ENCODE assay signal across 21 cellular contexts in genomic region chr4:82848706-82849105, GRCh38. TPM values are rescaled to one million over a fixed set of nuclear protein-coding genes. Genes with fewer than 3 reads are reported as not detected.
DNase-seq lines count a peak whose midpoint lies in the region; ATAC-seq, FAIRE-seq and TF ChIP-seq lines count a peak whose summit lies in the region.
"Had no signal": no experiment of that assay in that cellular context is flagged by ENCODE, and none has a peak within 500 bp of the region (broad histone marks: within the 10 kb centered on the region; RNA-seq: fewer than 3 reads in every experiment).

No MANE protein-coding gene starts in this region.

- DNase-seq in MCF 10A (ENCODE audit: unreplicated experiment) = no peak
- DNase-seq in breast epithelium (ENCODE audit: low spot score in 2 of 2) = no peak
- no peak for DNase-seq in RWPE2 (ENCODE audit: low spot score)
- peak; percentile 74 for DNase-seq in epithelial cell of esophagus (ENCODE audit: low read depth)
- DNase-seq in keratinocyte (ENCODE audit: low read depth, low spot score) = peak; percentile 28
- no peak for DNase-seq in activated CD4-positive, alpha-beta T cell treated with anti-CD3 and anti-CD28 coated beads for 4 hours
- no peak for DNase-seq in activated T-cell treated with anti-CD3 and anti-CD28 coated beads for 4 hours
- DNase-seq: 8988T; CD4-positive, alpha-beta memory T cell; DMS153; DMS79; GDM1; GOT3; H7; HFFc6 had no signal

- ATAC-seq in RWPE2 (ENCODE audit: low read depth) (peak; percentile 73), HG02571 (IDR thresholded peaks at IDR 0.05; ENCODE audit: unreplicated experiment) (no peak)
- ATAC-seq: HCT116 had no signal

- H3K9me3 ChIP-seq in breast epithelium (no peaks in the 10 kb centered on the region), RWPE2 (ENCODE audit: severe bottlenecking) (no peaks in the 10 kb centered on the region), keratinocyte (ENCODE audit: control insufficient read depth, low read depth, low read length) (no peaks in the 10 kb centered on the region)
- H3K9me3 ChIP-seq: BLaER1 had no signal

- H3K4me1 Mint-ChIP-seq in MCF 10A (ENCODE audit: insufficient read depth, unreplicated experiment) = peaks cover 13% of the 10 kb centered on the region
- H3K4me1 Mint-ChIP-seq: CD14-positive monocyte had no signal

- H3K4me3 Mint-ChIP-seq in MCF 10A (ENCODE audit: unreplicated experiment) = no peak overlapping the region
- H3K4me3 Mint-ChIP-seq: CD14-positive monocyte; CD4-positive, alpha-beta memory T cell; HFFc6 had no signal

- dilution Hi-C loops in keratinocyte (cut with MboI; ENCODE audit: extremely low pct_ligation_motif_present, low sequenced_read_pairs) = no loop called here

- H3K27ac Mint-ChIP-seq in MCF 10A (ENCODE audit: low read depth, unreplicated experiment) = peak overlapping the region; percentile 16
- H3K27ac Mint-ChIP-seq: HFFc6 had no signal

- H3K36me3 ChIP-seq in breast epithelium (peaks cover 16% of the 10 kb centered on the region), RWPE2 (ENCODE audit: low read depth) (peaks cover 97% of the 10 kb centered on the region), keratinocyte (ENCODE audit: control insufficient read depth in 2 of 2, extremely low read depth in 1 of 2, insufficient read depth in 2 of 2, low read length in 2 of 2) (peaks cover 39 to 45% of the 10 kb centered on the region in 2 experiments)

- peaks cover 99% of the 10 kb centered on the region for H3K36me3 Mint-ChIP-seq in MCF 10A (ENCODE audit: insufficient read depth, unreplicated experiment)

- BruUV-seq in MCF 10A (replicated peaks; lab: Mats Ljungman, UMichigan) = no TSS peak

- POLR2A ChIA-PET in MCF 10A (lab: Yijun Ruan, JAX) = interaction anchor here (0.8 to 1.0 kb wide), 2 partner anchors 37 to 186 kb away, joined by 4 read pairs; partner anchors contain the start of gene COPS4

- H3K4me3 ChIP-seq in breast epithelium = no peak overlapping the region
- H3K4me3 ChIP-seq in RWPE2 (ENCODE audit: severe bottlenecking) = no peak overlapping the region
- no peak overlapping the region for H3K4me3 ChIP-seq in epithelial cell of esophagus (ENCODE audit: low read length)
- H3K4me3 ChIP-seq in keratinocyte (ENCODE audit: control insufficient read depth in 2 of 3, extremely low read depth in 1 of 3, insufficient read depth in 2 of 3, low read depth in 1 of 3, low read length in 3 of 3) = no peak overlapping the region
- H3K4me3 ChIP-seq: BLaER1 had no signal

- peaks cover 2% of the 10 kb centered on the region for H3K9me1 ChIP-seq in keratinocyte (ENCODE audit: control insufficient read depth, extremely low read depth, insufficient read depth, low read length)

- H3K27ac ChIP-seq in breast epithelium (no peak overlapping the region), RWPE2 (ENCODE audit: poor library complexity, severe bottlenecking) (peak overlapping the region; percentile 27), keratinocyte (ENCODE audit: control insufficient read depth, insufficient read depth, low read length) (peak overlapping the region; percentile 57)
- H3K27ac ChIP-seq: BLaER1 had no signal

- H3K4me2 ChIP-seq in keratinocyte (ENCODE audit: control insufficient read depth, extremely low read depth, insufficient read depth, low read depth, low read length) = peak overlapping the region; percentile 49
- H3K4me2 ChIP-seq: BLaER1 had no signal

- no peaks in the 10 kb centered on the region for H3K27me3 ChIP-seq in breast epithelium
- no peaks in the 10 kb centered on the region for H3K27me3 ChIP-seq in RWPE2 (ENCODE audit: insufficient read depth, poor library complexity, severe bottlenecking)
- no peaks in the 10 kb centered on the region for H3K27me3 ChIP-seq in keratinocyte (ENCODE audit: control insufficient read depth, extremely low read depth, insufficient read depth, low read length)
- H3K27me3 ChIP-seq: BLaER1 had no signal

- peaks cover 3% of the 10 kb centered on the region for H3K79me2 ChIP-seq in keratinocyte (ENCODE audit: control insufficient read depth, insufficient read depth, low read length)

- intact Hi-C loops in MCF 10A (cut with micrococcal nuclease) = no loop called here
- intact Hi-C loops in breast epithelium (cut with DNase I; ENCODE audit: low total_unique reads) = no loop called here

- TF ChIP-seq POLR2A in breast epithelium (IDR thresholded peaks at IDR 0.05) = no peak

- CTCF ChIA-PET in MCF 10A (lab: Yijun Ruan, JAX) = no interaction called here

- no peaks in the 10 kb centered on the region for H4K20me1 ChIP-seq in keratinocyte (ENCODE audit: control insufficient read depth, extremely low read depth, insufficient read depth, low read length)

- FAIRE-seq in keratinocyte (lab: Jason Lieb, UNC) = peak; percentile 81
- FAIRE-seq: GM12892, GM18507 had no signal

- H3K9ac ChIP-seq in keratinocyte (ENCODE audit: control insufficient read depth, extremely low read depth, insufficient read depth, low read length) = no peak overlapping the region
- H3K9ac ChIP-seq: BLaER1 had no signal

- H3K4me1 ChIP-seq in breast epithelium (no peaks in the 10 kb centered on the region), RWPE2 (ENCODE audit: insufficient read depth, poor library complexity, severe bottlenecking) (peaks cover 9% of the 10 kb centered on the region), keratinocyte (ENCODE audit: control insufficient read depth, extremely low read depth, insufficient read depth, low read length) (peaks cover 9% of the 10 kb centered on the region)
- H3K4me1 ChIP-seq: BLaER1 had no signal

- no peak for TF ChIP-seq CTCF in MCF 10A (IDR thresholded peaks at IDR 0.05; ENCODE audit: unreplicated experiment)
- TF ChIP-seq CTCF in breast epithelium (IDR thresholded peaks at IDR 0.05) = no peak
- no peak for TF ChIP-seq CTCF in RWPE2 (IDR thresholded peaks at IDR 0.05; ENCODE audit: poor library complexity, severe bottlenecking)
- TF ChIP-seq CTCF in epithelial cell of esophagus (IDR thresholded peaks at IDR 0.05; ENCODE audit: insufficient read depth, low read depth, low read length, missing control alignments) = no peak
- TF ChIP-seq CTCF in keratinocyte (optimal IDR thresholded peaks at IDR 0.05 in 1 of 3, IDR thresholded peaks at IDR 0.05 in 1 of 3, conservative IDR thresholded peaks at IDR 0.05 in 1 of 3; ENCODE audit: extremely low read depth in 1 of 3, insufficient read depth in 2 of 3, low read length in 3 of 3) = no peak

- H2AFZ ChIP-seq in keratinocyte (ENCODE audit: control insufficient read depth, low read length) = no peak overlapping the region

- H3K27me3 Mint-ChIP-seq in MCF 10A (ENCODE audit: insufficient read depth, unreplicated experiment) = no peaks in the 10 kb centered on the region
- H3K27me3 Mint-ChIP-seq: CD4-positive, alpha-beta memory T cell had no signal

- no peaks in the 10 kb centered on the region for H3K9me3 Mint-ChIP-seq in MCF 10A (ENCODE audit: unreplicated experiment)
- H3K9me3 Mint-ChIP-seq: CD14-positive monocyte; CD4-positive, alpha-beta memory T cell; HFFc6 had no signal

RNA-seq across cellular contexts. Expression of gene SEC31A, which starts 42.2 kb away (rescaled TPM):
- total RNA-seq in MCF 10A (2022) (212 and 229 TPM in 2 replicates), breast epithelium (100 to 1,000 TPM; 186 to 234 (median 231) TPM)
- polyA plus RNA-seq in keratinocyte = 177 to 192 TPM (median 178 TPM) in 3 replicates
- polyA plus RNA-seq in keratinocyte (2011; ENCODE audit: low read depth) = 62.8 TPM
- 110 and 188 TPM in 2 replicates for polyA plus RNA-seq in keratinocyte (2011; cell fraction: cytosol; rRNA removed)
- 236 and 255 TPM in 2 replicates for polyA plus RNA-seq in keratinocyte (2011; cell fraction: nucleus; rRNA removed)
- polyA plus RNA-seq in keratinocyte (2012; ENCODE audit: low replicate concordance) = 85.3 and 141 TPM in 2 replicates
- 89.4 to 250 TPM (median 217 TPM) in 3 replicates for polyA minus RNA-seq in keratinocyte
- 117 TPM for polyA minus RNA-seq in keratinocyte (2011; cell fraction: cytosol; rRNA and poly(A)+ RNA removed)
- 148 and 245 TPM in 2 replicates for polyA minus RNA-seq in keratinocyte (2011; cell fraction: nucleus; rRNA and poly(A)+ RNA removed)

RNA-seq across cellular contexts. Expression of gene SCD5, which starts 50.1 kb away (rescaled TPM):
- total RNA-seq in MCF 10A (2022) (3.5 and 3.6 TPM in 2 replicates), breast epithelium (10 to 100 TPM in 2 of 3 donors, 1 to 10 TPM in 1; 9.8 to 17.0 (median 14.7) TPM)
- 33.5 to 42.5 TPM (median 39.4 TPM) in 3 replicates for polyA plus RNA-seq in keratinocyte
- polyA plus RNA-seq in keratinocyte (2011; ENCODE audit: low read depth) = 24.7 TPM
- polyA plus RNA-seq in keratinocyte (2011; cell fraction: cytosol; rRNA removed) = 48.7 and 54.0 TPM in 2 replicates
- polyA plus RNA-seq in keratinocyte (2011; cell fraction: nucleus; rRNA removed) = 65.6 and 67.8 TPM in 2 replicates
- polyA plus RNA-seq in keratinocyte (2012; ENCODE audit: low replicate concordance) = 25.2 and 47.0 TPM in 2 replicates
- 34.9 to 59.8 TPM (median 42.4 TPM) in 3 replicates for polyA minus RNA-seq in keratinocyte
- 71.9 TPM for polyA minus RNA-seq in keratinocyte (2011; cell fraction: cytosol; rRNA and poly(A)+ RNA removed)
- polyA minus RNA-seq in keratinocyte (2011; cell fraction: nucleus; rRNA and poly(A)+ RNA removed) = 57.8 and 79.8 TPM in 2 replicates
- total RNA-seq: CD4-positive, alpha-beta memory T cell had no signal

RNA-seq across cellular contexts. Expression of gene THAP9, which starts 51.8 kb away (rescaled TPM):
- 3.6 and 4.0 TPM in 2 replicates for total RNA-seq in MCF 10A (2022)
- 1 to 10 TPM; 3.7 to 8.6 (median 5.2) TPM for total RNA-seq in breast epithelium
- polyA plus RNA-seq in keratinocyte = 1.2 to 1.9 TPM (median 1.2 TPM) in 3 replicates
- 2.7 TPM for polyA plus RNA-seq in keratinocyte (2011; ENCODE audit: low read depth)
- polyA plus RNA-seq in keratinocyte (2011; cell fraction: cytosol; rRNA removed) = 0.65 and 1.4 TPM in 2 replicates
- polyA plus RNA-seq in keratinocyte (2011; cell fraction: nucleus; rRNA removed) = 1.5 and 2.6 TPM in 2 replicates
- 0.66 and 1.6 TPM in 2 replicates for polyA plus RNA-seq in keratinocyte (2012; ENCODE audit: low replicate concordance)
- polyA minus RNA-seq in keratinocyte = 0.10 to 4.0 TPM (median 0.59 TPM) in 3 replicates
- polyA minus RNA-seq in keratinocyte (2011; cell fraction: cytosol; rRNA and poly(A)+ RNA removed) = 1.5 TPM
- polyA minus RNA-seq in keratinocyte (2011; cell fraction: nucleus; rRNA and poly(A)+ RNA removed) = 2.8 and 2.9 TPM in 2 replicates

Comparison
In these comparisons a context has a peak if more than half of its experiments do, and no peak if none do; other contexts are left out.
1. DNase-seq: peak in epithelial cell of esophagus (single experiment) and keratinocyte (single experiment); none in MCF 10A (single experiment), breast epithelium (0 of 2), RWPE2 (single experiment), activated CD4-positive, alpha-beta T cell treated with anti-CD3 and anti-CD28 coated beads for 4 hours (0 of 2) and activated T-cell treated with anti-CD3 and anti-CD28 coated beads for 4 hours (single experiment).
2. H3K27ac ChIP-seq: peak in RWPE2 (single experiment) and keratinocyte (single experiment); none in breast epithelium (0 of 2).